8 cellular contexts compared by ENCODE assay signal in the genomic region with DNA sequence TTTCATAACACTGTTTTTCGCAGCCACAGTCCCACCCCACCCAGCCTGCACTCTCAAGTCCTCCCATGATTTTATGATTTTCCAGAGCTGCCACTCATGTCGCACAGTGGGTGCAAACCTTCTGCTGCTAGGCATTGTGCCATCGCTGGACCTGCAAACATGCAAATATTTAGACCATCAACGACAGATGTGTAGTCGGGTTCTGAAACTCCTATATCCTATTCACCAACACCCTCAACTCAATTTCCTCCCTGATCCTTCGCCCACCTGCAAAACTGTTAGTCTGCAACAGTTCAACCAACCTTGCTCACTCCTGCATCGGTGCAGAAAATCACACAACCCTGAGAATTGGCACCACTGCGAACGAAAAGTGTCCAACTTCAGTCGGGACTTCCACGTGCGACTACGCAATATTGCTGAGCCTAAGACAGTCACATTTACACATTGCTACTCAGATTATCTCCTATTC. TPM values are rescaled to one million over a fixed set of nuclear protein-coding genes. Genes with fewer than 3 reads are reported as not detected.
A peak's percentile ranks its signal among the peaks of the same experiment; 100 is the strongest.
DNase-seq lines count a peak whose midpoint lies in the region; ATAC-seq and TF ChIP-seq lines count a peak whose summit lies in the region.

No MANE protein-coding gene starts in this region.

- H3K36me3 ChIP-seq in spleen = no peaks in the 10 kb centered on the region

- H3K27me3 ChIP-seq in spleen (replicated peaks in 1 of 7) = peaks cover 0 to 14% (median 0%) of the 10 kb centered on the region in 7 donors

- intact Hi-C loops in spleen (cut with DNase I; ENCODE audit: low total_unique reads) = no loop called here

- H3K4me1 ChIP-seq in spleen = peaks cover 7 to 47% (median 24%) of the 10 kb centered on the region in 6 donors

- DNase-seq in activated T-cell treated with anti-CD3 and anti-CD28 coated beads, Interleukin-2, amount 50 U/mL, for 24 hours = peak; percentile 55
- DNase-seq in activated T-cell treated with anti-CD3 and anti-CD28 coated beads for 4 hours = no peak
- peak; percentile 77 for DNase-seq in NCI-H2227 (lab: John Stamatoyannopoulos, UW; ENCODE audit: unreplicated experiment)
- no peak for DNase-seq in astrocyte of the cerebellum (ENCODE audit: low read depth)
- DNase-seq in iPS-NIHi11 (ENCODE audit: low spot score) = peak; percentile 22
- no peak for DNase-seq in spleen

- H3K9me3 Mint-ChIP-seq in activated T-cell treated with anti-CD3 and anti-CD28 coated beads, Interleukin-2, amount 50 U/mL, for 24 hours = no peaks in the 10 kb centered on the region

- TF ChIP-seq CTCF in astrocyte of the cerebellum (IDR thresholded peaks at IDR 0.05; ENCODE audit: low read depth, low read length, missing control alignments) (no peak), spleen (IDR thresholded peaks at IDR 0.05 in 8 of 11, conservative IDR thresholded peaks at IDR 0.05 in 3 of 11) (no peak)

- peak overlapping the region; percentile 99 for H3K4me3 Mint-ChIP-seq in activated T-cell treated with anti-CD3 and anti-CD28 coated beads, Interleukin-2, amount 50 U/mL, for 24 hours

- in situ Hi-C loops in astrocyte of the cerebellum (cut with HindIII; ENCODE audit: low sequenced_read_pairs) = no loop called here

- H3K4me1 Mint-ChIP-seq in activated T-cell treated with anti-CD3 and anti-CD28 coated beads, Interleukin-2, amount 50 U/mL, for 24 hours (ENCODE audit: low read depth) = peaks cover 28% of the 10 kb centered on the region

- WGBS in spleen, 5 donors = 1 to 10% (median 4%) methylated on average over 13 of the region's 13 CpGs

- peak overlapping the region; percentile 98 for H3K27ac Mint-ChIP-seq in activated T-cell treated with anti-CD3 and anti-CD28 coated beads, Interleukin-2, amount 50 U/mL, for 24 hours

- H3K36me3 Mint-ChIP-seq in activated T-cell treated with anti-CD3 and anti-CD28 coated beads, Interleukin-2, amount 50 U/mL, for 24 hours (ENCODE audit: low read depth) = peaks cover 13% of the 10 kb centered on the region

- H3K4me3 ChIP-seq in astrocyte of the cerebellum (ENCODE audit: low read depth, low read length) (peak overlapping the region; percentile 95), spleen (peak overlapping the region; percentile 67 to 97 (median 89))

- ATAC-seq in GM18873 (IDR thresholded peaks at IDR 0.05; ENCODE audit: low FRiP score, unreplicated experiment) (no peak), GM19035 (IDR thresholded peaks at IDR 0.05; ENCODE audit: unreplicated experiment) (no peak)

- TF ChIP-seq POLR2A in spleen (IDR thresholded peaks at IDR 0.05) = no peak

- peak overlapping the region in 6 of 8 donors; percentile 83 to 94 (median 88) for H3K27ac ChIP-seq in spleen

- no peaks in the 10 kb centered on the region for H3K9me3 ChIP-seq in spleen

- peaks cover 4% of the 10 kb centered on the region for H3K27me3 Mint-ChIP-seq in activated T-cell treated with anti-CD3 and anti-CD28 coated beads, Interleukin-2, amount 50 U/mL, for 24 hours

RNA-seq across cellular contexts. Expression of a gene that starts 0.9 kb away (rescaled TPM):
- 10 to 100 TPM; 13.2 to 32.7 (median 18.4) TPM for total RNA-seq in spleen
- 1 to 10 TPM; 2.7 to 4.9 (median 3.3) TPM for polyA plus RNA-seq in spleen

RNA-seq across cellular contexts. Expression of a gene that starts 24.7 kb away (rescaled TPM):
- under 1 TPM in 2 of 7 donors, not detected in 5; 0.26 to 0.64 TPM for total RNA-seq in spleen
- under 1 TPM in 2 of 3 donors, not detected in 1; 0.02 to 0.06 TPM for polyA plus RNA-seq in spleen

Comparison
In these comparisons a context has a peak if more than half of its experiments do, and no peak if none do; other contexts are left out.
1. DNase-seq: peak in activated T-cell treated with anti-CD3 and anti-CD28 coated beads, Interleukin-2, amount 50 U/mL, for 24 hours (single experiment), NCI-H2227 (single experiment) and iPS-NIHi11 (single experiment); none in activated T-cell treated with anti-CD3 and anti-CD28 coated beads for 4 hours (single experiment), astrocyte of the cerebellum (single experiment) and spleen (single experiment).